ENCODE assay signal across 8 cellular contexts in the genomic region with DNA sequence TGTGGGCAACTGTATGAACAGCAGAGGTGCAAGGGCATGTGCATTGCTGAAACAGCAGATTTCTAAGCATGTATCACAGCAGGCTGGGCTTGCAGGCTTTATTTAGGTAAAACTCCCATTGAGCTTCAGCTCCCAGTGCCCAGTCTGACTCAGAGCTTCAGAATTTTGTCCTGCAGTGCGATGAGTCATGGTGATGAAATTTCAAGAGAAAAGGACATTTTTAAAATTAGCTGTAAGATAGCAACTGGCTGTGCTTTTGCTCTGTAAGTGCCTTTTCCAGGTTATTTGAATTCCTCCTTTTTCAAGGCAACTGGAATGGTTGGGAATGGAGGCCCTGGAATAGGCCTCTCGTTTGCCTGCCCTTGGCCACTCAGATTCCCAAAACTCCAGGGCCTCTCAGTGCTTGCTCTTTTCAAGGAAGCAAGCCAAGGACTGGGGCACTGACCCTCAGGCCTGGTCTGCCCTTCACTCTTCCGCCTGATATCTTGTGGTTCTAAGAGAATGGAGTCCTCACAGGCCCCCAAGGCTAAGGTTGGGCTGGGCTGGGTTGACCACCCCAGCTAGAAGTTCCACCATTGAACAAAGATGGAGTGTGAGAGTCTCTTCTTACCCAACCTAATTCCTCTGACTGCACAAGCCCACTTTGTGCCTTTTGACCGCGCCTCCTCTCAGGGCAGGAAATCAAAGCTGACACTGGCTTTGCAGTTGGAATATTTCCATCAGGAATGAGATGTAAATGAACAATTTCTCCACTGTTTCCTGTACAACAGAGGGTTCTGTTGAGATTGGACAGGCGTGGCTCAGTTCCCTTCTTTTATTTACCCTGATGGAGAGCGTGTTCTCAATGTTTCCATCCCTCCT. TPM values are rescaled to one million over a fixed set of nuclear protein-coding genes. Genes with fewer than 3 reads are reported as not detected.
A peak's percentile ranks its signal among the peaks of the same experiment; 100 is the strongest.
DNase-seq lines count a peak whose midpoint lies in the region; ATAC-seq, FAIRE-seq and TF ChIP-seq lines count a peak whose summit lies in the region.

No MANE protein-coding gene starts in this region.

- DNase-seq in activated CD4-positive, alpha-beta T cell treated with anti-CD3 and anti-CD28 coated beads, Interleukin-2, amount 50 U/mL, for 48 hours, result peak; percentile 19 to 29
- DNase-seq in activated CD4-positive, alpha-beta T cell treated with anti-CD3 and anti-CD28 coated beads for 4 hours, result no peak
- DNase-seq in SK-N-MC (ENCODE audit: low read depth, low spot score), result peak; percentile 47
- peak; percentile 98 for DNase-seq in fibroblast of lung (ENCODE audit: low read depth in 2 of 2)
- DNase-seq in neural crest cell (ENCODE audit: low read depth, low spot score), result no peak
- DNase-seq in GM19239 (ENCODE audit: insufficient read length, low spot score), result no peak
- DNase-seq in HAP-1 (ENCODE audit: low spot score in 2 of 2), result no peak

- peaks cover 57% of the 10 kb centered on the region for H3K4me1 ChIP-seq in fibroblast of lung (ENCODE audit: control insufficient read depth, extremely low read depth, insufficient read depth, low read length)
- H3K4me1 ChIP-seq in HAP-1, result peaks cover 18% of the 10 kb centered on the region

- H3K79me2 ChIP-seq in fibroblast of lung (ENCODE audit: control insufficient read depth, insufficient read depth, low read length), result no peaks in the 10 kb centered on the region

- in situ Hi-C loops in HAP-1 (cut with MboI; ENCODE audit: low sequenced_read_pairs), result no loop called here

- no peaks in the 10 kb centered on the region for H4K20me1 ChIP-seq in fibroblast of lung (ENCODE audit: control insufficient read depth, extremely low read depth, insufficient read depth, low read length)

- H3K9me3 ChIP-seq in SK-N-MC (ENCODE audit: low read depth, low read length) (no peaks in the 10 kb centered on the region), fibroblast of lung (ENCODE audit: control insufficient read depth, insufficient read depth, low read depth, low read length) (no peaks in the 10 kb centered on the region), HAP-1 (no peaks in the 10 kb centered on the region)

- H3K27ac Mint-ChIP-seq in neural crest cell (ENCODE audit: unreplicated experiment), result peak overlapping the region; percentile 98

- peak overlapping the region; percentile 91 for H3K27ac ChIP-seq in SK-N-MC
- H3K27ac ChIP-seq in fibroblast of lung (ENCODE audit: insufficient read depth, low read length), result peak overlapping the region; percentile 83

- no peaks in the 10 kb centered on the region for H3K27me3 Mint-ChIP-seq in neural crest cell (ENCODE audit: low read depth)

- H3K4me3 Mint-ChIP-seq in neural crest cell, result peak overlapping the region; percentile 20

- TF ChIP-seq CTCF in fibroblast of lung (conservative IDR thresholded peaks at IDR 0.05 in 1 of 2, IDR thresholded peaks at IDR 0.05 in 1 of 2; ENCODE audit: low read depth in 1 of 2, low read length in 2 of 2) (no peak), neural crest cell (conservative IDR thresholded peaks at IDR 0.05) (no peak)

- peaks cover 3% of the 10 kb centered on the region for H3K9me3 Mint-ChIP-seq in neural crest cell

- H3K27me3 ChIP-seq in fibroblast of lung (ENCODE audit: control insufficient read depth, insufficient read depth, low read length), result no peaks in the 10 kb centered on the region
- H3K27me3 ChIP-seq in HAP-1 (ENCODE audit: low read depth), result no peaks in the 10 kb centered on the region

- no peak overlapping the region for H2AFZ ChIP-seq in fibroblast of lung (ENCODE audit: low read length)

- H3K4me1 Mint-ChIP-seq in neural crest cell, result peaks cover 29% of the 10 kb centered on the region

- H3K4me3 ChIP-seq in SK-N-MC (no peak overlapping the region), fibroblast of lung (replicated peaks in 1 of 4; ENCODE audit: control extremely low read depth in 1 of 4, insufficient read depth in 1 of 4, low read depth in 3 of 4, low read length in 4 of 4) (no peak overlapping the region), HAP-1 (no peak overlapping the region)

- FAIRE-seq in GM19239 (lab: Jason Lieb, UNC), result no peak

- H3K36me3 Mint-ChIP-seq in neural crest cell (ENCODE audit: low read depth), result no peaks in the 10 kb centered on the region

- peak overlapping the region; percentile 1 for H3K9ac ChIP-seq in SK-N-MC (ENCODE audit: insufficient read length)
- H3K9ac ChIP-seq in fibroblast of lung (ENCODE audit: insufficient read depth, low read length), result no peak overlapping the region

- H3K36me3 ChIP-seq in SK-N-MC (ENCODE audit: insufficient read depth, low read length) (no peaks in the 10 kb centered on the region), fibroblast of lung (ENCODE audit: control insufficient read depth, insufficient read depth, low read length) (no peaks in the 10 kb centered on the region), HAP-1 (replicated peaks) (no peaks in the 10 kb centered on the region)

- ATAC-seq in HG02610 (IDR thresholded peaks at IDR 0.05; ENCODE audit: unreplicated experiment), result no peak

- peak overlapping the region; percentile 78 for H3K4me2 ChIP-seq in fibroblast of lung (ENCODE audit: extremely low read depth, insufficient read depth, low read length)

RNA-seq across cellular contexts. Expression of a gene that starts 59.5 kb away (rescaled TPM):
- total RNA-seq in fibroblast of lung (141 and 194 TPM in 2 replicates), neural crest cell (27.5 and 27.6 TPM in 2 replicates)
- polyA plus RNA-seq in fibroblast of lung, result 147 and 151 TPM in 2 replicates
- polyA plus RNA-seq in fibroblast of lung (2012), result 90.6 and 123 TPM in 2 replicates
- polyA minus RNA-seq in fibroblast of lung (ENCODE audit: low replicate concordance), result 77.1 and 107 TPM in 2 replicates

Comparison
In these comparisons a context has a peak if more than half of its experiments do, and no peak if none do; other contexts are left out.
1. DNase-seq: peak in activated CD4-positive, alpha-beta T cell treated with anti-CD3 and anti-CD28 coated beads, Interleukin-2, amount 50 U/mL, for 48 hours (2 of 2), SK-N-MC (single experiment) and fibroblast of lung (2 of 2); none in activated CD4-positive, alpha-beta T cell treated with anti-CD3 and anti-CD28 coated beads for 4 hours (0 of 2), neural crest cell (single experiment), GM19239 (single experiment) and HAP-1 (0 of 2).